In genomic region chr1:183871142-183871541, GRCh38 we compare ENCODE assay signal across 8 cellular contexts.
DNase-seq lines count a peak whose midpoint lies in the region; ATAC-seq and TF ChIP-seq lines count a peak whose summit lies in the region.

No MANE protein-coding gene starts in this region.

- 49 to 63% (median 59%) methylated on average over 3 of the region's 3 CpGs for WGBS in psoas muscle, 3 donors

- no peaks in the 10 kb centered on the region for H3K9me3 ChIP-seq in Peyer's patch
- no peaks in the 10 kb centered on the region for H3K9me3 ChIP-seq in psoas muscle

- H3K27me3 ChIP-seq in Peyer's patch, result no peaks in the 10 kb centered on the region
- no peaks in the 10 kb centered on the region for H3K27me3 ChIP-seq in psoas muscle (ENCODE audit: insufficient read depth in 3 of 3, low read length in 2 of 3)

- ATAC-seq in GM18511 (IDR thresholded peaks at IDR 0.05; ENCODE audit: unreplicated experiment) (peak; percentile 63), psoas muscle (peak in 1 of 4 donors; percentile 40), HG02763 (IDR thresholded peaks at IDR 0.05; ENCODE audit: unreplicated experiment) (no peak)
- ATAC-seq in activated CD4-positive, CD25-positive, alpha-beta regulatory T cell treated with anti-CD3 and anti-CD28 coated beads, Interleukin-2, amount 50 U/mL, for 24 hours, result no peak

- DNase-seq in Peyer's patch (no peak), fibroblast of pulmonary artery (ENCODE audit: low read depth) (peak; percentile 97), psoas muscle (no peak), germinal center (ENCODE audit: low spot score) (no peak)
- no peak for DNase-seq in activated CD8-positive, alpha-beta memory T cell treated with anti-CD3 and anti-CD28 coated beads, Interleukin-2, amount 50 U/mL, for 48 hours

- intact Hi-C loops in psoas muscle (cut with DNase I), result no loop called here

- TF ChIP-seq CTCF in Peyer's patch (IDR thresholded peaks at IDR 0.05) (no peak), fibroblast of pulmonary artery (IDR thresholded peaks at IDR 0.05; ENCODE audit: low read length, missing control alignments) (no peak), psoas muscle (IDR thresholded peaks at IDR 0.05) (no peak)

- peak overlapping the region; percentile 8 to 64 (median 41) for H3K27ac ChIP-seq in Peyer's patch
- peak overlapping the region; percentile 71 for H3K27ac ChIP-seq in psoas muscle

- H3K4me3 ChIP-seq in Peyer's patch (no peak overlapping the region), fibroblast of pulmonary artery (replicated peaks; ENCODE audit: low read depth, low read length) (no peak overlapping the region), psoas muscle (no peak overlapping the region)

- H3K36me3 ChIP-seq in Peyer's patch, result no peaks in the 10 kb centered on the region
- peaks cover 0 to 4% of the 10 kb centered on the region in 2 donors for H3K36me3 ChIP-seq in psoas muscle (ENCODE audit: insufficient read depth in 1 of 2, low read depth in 1 of 2)

- TF ChIP-seq POLR2A in Peyer's patch (IDR thresholded peaks at IDR 0.05), result no peak

- H3K4me1 ChIP-seq in Peyer's patch (peaks cover 0 to 6% (median 0%) of the 10 kb centered on the region in 4 donors), psoas muscle (peaks cover 33% of the 10 kb centered on the region)
